In the genomic region with DNA sequence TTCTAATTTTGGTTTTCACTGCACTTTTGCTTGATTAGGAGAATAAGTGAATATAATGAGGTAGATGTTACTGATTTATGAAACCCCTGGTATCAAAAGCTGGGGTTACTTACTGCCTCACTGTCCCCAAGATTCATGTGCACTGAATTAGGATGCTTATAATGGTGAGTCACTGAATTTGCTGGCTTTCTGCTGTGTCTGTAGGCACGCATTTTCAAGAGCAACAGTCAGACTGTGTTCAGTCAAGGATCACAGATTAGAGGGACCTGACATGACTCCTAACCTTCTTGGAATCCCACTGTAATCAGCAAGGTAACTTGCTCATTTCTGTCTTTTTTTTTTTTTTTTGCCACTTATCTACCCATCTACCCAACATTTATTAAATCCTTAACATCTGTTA, we compare ENCODE assay signal across 25 cellular contexts. TPM values are rescaled to one million over a fixed set of nuclear protein-coding genes. Genes with fewer than 3 reads are reported as not detected.
A peak's percentile ranks its signal among the peaks of the same experiment; 100 is the strongest.
DNase-seq lines count a peak whose midpoint lies in the region; ATAC-seq, FAIRE-seq and TF ChIP-seq lines count a peak whose summit lies in the region.
"Had no signal": no experiment of that assay in that cellular context is flagged by ENCODE, and none has a peak within 500 bp of the region (broad histone marks: within the 10 kb centered on the region; RNA-seq: fewer than 3 reads in every experiment).

No MANE protein-coding gene starts in this region.

- peaks cover 17% of the 10 kb centered on the region for H3K9me3 Mint-ChIP-seq in neural progenitor cell
- peaks cover 4% of the 10 kb centered on the region for H3K9me3 Mint-ChIP-seq in progenitor cell of endocrine pancreas (ENCODE audit: low read depth)

- H3F3A ChIP-seq in neural progenitor cell (ENCODE audit: low read depth): no peaks in the 10 kb centered on the region

- H3K27ac ChIP-seq in neural progenitor cell: peak overlapping the region; percentile 77
- H3K27ac ChIP-seq: dorsolateral prefrontal cortex, thoracic aorta, VCaP had no signal

- H3K27ac Mint-ChIP-seq in neural progenitor cell: peak overlapping the region; percentile 42
- no peak overlapping the region for H3K27ac Mint-ChIP-seq in progenitor cell of endocrine pancreas

- ATAC-seq in GM18907 (IDR thresholded peaks at IDR 0.05; ENCODE audit: unreplicated experiment): no peak
- ATAC-seq: HepG2 had no signal

- peaks cover 14% of the 10 kb centered on the region for H3K4me1 Mint-ChIP-seq in neural progenitor cell
- H3K4me1 Mint-ChIP-seq in progenitor cell of endocrine pancreas (ENCODE audit: low read depth): no peaks in the 10 kb centered on the region
- H3K4me1 Mint-ChIP-seq: naive B cell had no signal

- H3K4me3 ChIP-seq in bronchial epithelial cell (ENCODE audit: low read depth, low read length): no peak overlapping the region
- no peak overlapping the region for H3K4me3 ChIP-seq in neural progenitor cell
- H3K4me3 ChIP-seq: dorsolateral prefrontal cortex, MG63, thoracic aorta had no signal

- no peaks in the 10 kb centered on the region for H3K36me3 ChIP-seq in bronchial epithelial cell (ENCODE audit: control insufficient read depth, insufficient read depth, low read length)
- no peaks in the 10 kb centered on the region for H3K36me3 ChIP-seq in neural progenitor cell
- H3K36me3 ChIP-seq: MG63, thoracic aorta had no signal

- H3K9ac ChIP-seq in neural progenitor cell: no peak overlapping the region

- FAIRE-seq in bronchial epithelial cell (lab: Jason Lieb, UNC): no peak
- FAIRE-seq: HepG2 had no signal

- H3K79me2 ChIP-seq in neural progenitor cell (ENCODE audit: low read depth): no peaks in the 10 kb centered on the region

- peak overlapping the region; percentile 56 for H3K4me2 ChIP-seq in neural progenitor cell

- in situ Hi-C loops in Caki2 (cut with HindIII; ENCODE audit: low pct_unique_long_range_greater_than_20kb, low sequenced_read_pairs): no loop called here

- H3K27me3 Mint-ChIP-seq in neural progenitor cell (ENCODE audit: insufficient read depth, low read depth): no peaks in the 10 kb centered on the region
- no peaks in the 10 kb centered on the region for H3K27me3 Mint-ChIP-seq in progenitor cell of endocrine pancreas

- H4K20me1 ChIP-seq in neural progenitor cell (ENCODE audit: low read depth): no peaks in the 10 kb centered on the region

- TF ChIP-seq CTCF in bronchial epithelial cell (IDR thresholded peaks at IDR 0.05; ENCODE audit: insufficient read depth, low read length, severe bottlenecking): no peak
- no peak for TF ChIP-seq CTCF in neural progenitor cell (IDR thresholded peaks at IDR 0.05)
- no peak for TF ChIP-seq CTCF in progenitor cell of endocrine pancreas (IDR thresholded peaks at IDR 0.05; ENCODE audit: unreplicated experiment)

- H3K36me3 Mint-ChIP-seq in neural progenitor cell: no peaks in the 10 kb centered on the region
- no peaks in the 10 kb centered on the region for H3K36me3 Mint-ChIP-seq in progenitor cell of endocrine pancreas (ENCODE audit: insufficient read depth)
- H3K36me3 Mint-ChIP-seq: naive B cell had no signal

- H3K4me3 Mint-ChIP-seq in neural progenitor cell: no peak overlapping the region
- no peak overlapping the region for H3K4me3 Mint-ChIP-seq in progenitor cell of endocrine pancreas (ENCODE audit: low read depth)
- H3K4me3 Mint-ChIP-seq: naive B cell had no signal

- DNase-seq in Caki2 (ENCODE audit: low read depth): peak; percentile 19
- DNase-seq in M059J (ENCODE audit: low read depth): peak; percentile 51
- peak; percentile 4 for DNase-seq in bronchial epithelial cell (ENCODE audit: low read depth)
- peak; percentile 35 for DNase-seq in neural progenitor cell (ENCODE audit: low spot score)
- no peak for DNase-seq in NCI-H128 (lab: John Stamatoyannopoulos, UW; ENCODE audit: unreplicated experiment)
- DNase-seq in progenitor cell of endocrine pancreas (ENCODE audit: low spot score, unreplicated experiment): no peak
- DNase-seq in SHP77 (lab: John Stamatoyannopoulos, UW): no peak
- DNase-seq: activated CD4-positive, alpha-beta T cell treated with anti-CD3 and anti-CD28 coated beads, Interleukin-2, amount 50 U/mL, for 1 hour; activated CD8-positive, alpha-beta memory T cell treated with anti-CD3 and anti-CD28 coated beads, Interleukin-2, amount 50 U/mL, for 48 hours; caudate nucleus; DMS79 treated with DMSO at 0.1 percent for 48 hours; dorsolateral prefrontal cortex; left cardiac atrium; mesenchymal stem cell; MG63; naive B cell; NCI-H1436 treated with DMSO at 0.1 percent for 48 hours; NCI-H524 treated with DMSO at 0.1 percent for 48 hours; SHP77 treated with DMSO at 0.1 percent for 48 hours had no signal

- no peak overlapping the region for H2AFZ ChIP-seq in neural progenitor cell (replicated peaks)

- H3K27me3 ChIP-seq in bronchial epithelial cell (ENCODE audit: control insufficient read depth, insufficient read depth, low read length) (no peaks in the 10 kb centered on the region), neural progenitor cell (no peaks in the 10 kb centered on the region)
- H3K27me3 ChIP-seq: dorsolateral prefrontal cortex, MG63 had no signal

- no peaks in the 10 kb centered on the region for H3K9me3 ChIP-seq in neural progenitor cell (ENCODE audit: low read depth)
- H3K9me3 ChIP-seq: MG63, thoracic aorta had no signal

- peaks cover 31% of the 10 kb centered on the region for H3K4me1 ChIP-seq in neural progenitor cell

RNA-seq across cellular contexts. Expression of gene GPR85, which starts 59.7 kb away (rescaled TPM):
- total RNA-seq in Caki2 (2014; rRNA removed; shearing (Covaris generic); ENCODE audit: low replicate concordance): not detected in 2 replicates
- 0.15 and 0.59 TPM in 2 replicates for total RNA-seq in M059J (2014; rRNA removed; shearing (Covaris generic))
- total RNA-seq in bronchial epithelial cell (0.26 and 0.77 TPM in 2 replicates), neural progenitor cell (ENCODE audit: low replicate concordance) (1.2 and 3.0 TPM in 2 replicates), progenitor cell of endocrine pancreas (0.20 and 0.36 TPM in 2 replicates)
- total RNA-seq: HepG2; osteocyte; T-helper 1 cell treated with Interleukin-12 subunit alpha and Interleukin-12 subunit beta and Interleukin-4 antibody, amounts not matched to agents 30 ng/mL and 1 ng/mL, for 36 hours had no signal

Comparison
In these comparisons a context has a peak if more than half of its experiments do, and no peak if none do; other contexts are left out.
1. DNase-seq: peak in Caki2 (single experiment), M059J (single experiment), bronchial epithelial cell (single experiment) and neural progenitor cell (single experiment); none in NCI-H128 (single experiment), progenitor cell of endocrine pancreas (single experiment) and SHP77 (0 of 2).